In genomic region chr18:21053127-21053526, GRCh38 we compare ENCODE assay signal across 12 cellular contexts. TPM values are rescaled to one million over a fixed set of nuclear protein-coding genes. Genes with fewer than 3 reads are reported as not detected.
DNase-seq lines count a peak whose midpoint lies in the region; ATAC-seq, FAIRE-seq and TF ChIP-seq lines count a peak whose summit lies in the region.
"Had no signal": no experiment of that assay in that cellular context is flagged by ENCODE, and none has a peak within 500 bp of the region (broad histone marks: within the 10 kb centered on the region; RNA-seq: fewer than 3 reads in every experiment).

No MANE protein-coding gene starts in this region.

- peak overlapping the region; percentile 25 for H3K4me3 ChIP-seq in adipocyte (ENCODE audit: low read length)
- H3K4me3 ChIP-seq in foreskin fibroblast (ENCODE audit: low read depth in 1 of 2, low read length in 2 of 2) = no peak overlapping the region
- no peak overlapping the region for H3K4me3 ChIP-seq in pancreas
- no peak overlapping the region for H3K4me3 ChIP-seq in GM23338

- no peak for FAIRE-seq in pancreas (lab: Jason Lieb, UNC)

- no peaks in the 10 kb centered on the region for H3K27me3 Mint-ChIP-seq in CD4-positive, alpha-beta T cell
- no peaks in the 10 kb centered on the region for H3K27me3 Mint-ChIP-seq in GM23338 (ENCODE audit: insufficient read depth, low read depth, poor library complexity)

- no peaks in the 10 kb centered on the region for H3K9me3 ChIP-seq in CD4-positive, alpha-beta T cell (ENCODE audit: control insufficient read depth, low read length)
- H3K9me3 ChIP-seq in adipocyte (ENCODE audit: control insufficient read depth, low read length) (no peaks in the 10 kb centered on the region), pancreas (no peaks in the 10 kb centered on the region)
- H3K9me3 ChIP-seq: neutrophil had no signal

- peak overlapping the region; percentile 9 for H3K27ac Mint-ChIP-seq in CD4-positive, alpha-beta T cell
- no peak overlapping the region for H3K27ac Mint-ChIP-seq in GM23338

- H2AFZ ChIP-seq in GM23338 = no peak overlapping the region

- CTCF ChIA-PET in CD4-positive, alpha-beta T cell (lab: Charles Lee) = interaction anchor here (1.8 kb wide), 1 partner anchor 10 kb away, joined by 4 read pairs; no protein-coding TSS in a partner anchor

- no peaks in the 10 kb centered on the region for H3K9me3 Mint-ChIP-seq in CD4-positive, alpha-beta T cell
- no peaks in the 10 kb centered on the region for H3K9me3 Mint-ChIP-seq in GM23338

- peaks cover 3% of the 10 kb centered on the region; the same call in 1 of the 2 replicates for H4K20me1 ChIP-seq in GM23338 (replicated peaks; ENCODE audit: insufficient read depth)

- H3K4me3 Mint-ChIP-seq in CD4-positive, alpha-beta T cell = no peak overlapping the region
- H3K4me3 Mint-ChIP-seq in GM23338 = no peak overlapping the region

- no peak for ATAC-seq in CD4-positive, alpha-beta T cell (ENCODE audit: poor library complexity)
- peak in 3 of 4 donors; percentile 70 to 74 (median 72) for ATAC-seq in pancreas
- no peak for ATAC-seq in GM23338
- ATAC-seq in HG02981 (IDR thresholded peaks at IDR 0.05; ENCODE audit: unreplicated experiment) = no peak

- H3K9me2 ChIP-seq in GM23338 (ENCODE audit: insufficient read depth) = no peaks in the 10 kb centered on the region

- H3K27ac ChIP-seq in CD4-positive, alpha-beta T cell (ENCODE audit: low read depth, low read length) = no peak overlapping the region
- H3K27ac ChIP-seq in pancreas (no peak overlapping the region), GM23338 (ENCODE audit: low read depth) (no peak overlapping the region)

- peaks cover under 1% of the 10 kb centered on the region for H3K36me3 ChIP-seq in adipocyte (ENCODE audit: control insufficient read depth, insufficient read depth, low read length, severe bottlenecking)
- H3K36me3 ChIP-seq in pancreas = no peaks in the 10 kb centered on the region
- H3K36me3 ChIP-seq in GM23338 (ENCODE audit: insufficient read depth) = no peaks in the 10 kb centered on the region
- H3K36me3 ChIP-seq: neutrophil had no signal

- TF ChIP-seq CTCF in CD4-positive, alpha-beta T cell (IDR thresholded peaks at IDR 0.05) = no peak
- TF ChIP-seq CTCF in foreskin fibroblast (IDR thresholded peaks at IDR 0.05; ENCODE audit: low read depth, low read length) (no peak), pancreas (IDR thresholded peaks at IDR 0.05) (no peak), GM23338 (conservative IDR thresholded peaks at IDR 0.05; ENCODE audit: low read depth in 2 of 2) (no peak)

- H3K4me1 Mint-ChIP-seq in CD4-positive, alpha-beta T cell (ENCODE audit: low read depth) = peaks cover 49% of the 10 kb centered on the region
- H3K4me1 Mint-ChIP-seq in GM23338 = 0 out of 3 replicates have a peak, but pooled peaks cover 3% of the 10 kb centered on the region

- H3K4me2 ChIP-seq in GM23338 = no peak overlapping the region

- H3F3A ChIP-seq in GM23338 (replicated peaks; ENCODE audit: low read depth) = no peaks in the 10 kb centered on the region

- H3K79me2 ChIP-seq in GM23338 (replicated peaks; ENCODE audit: insufficient read depth) = peaks cover 62% of the 10 kb centered on the region

- POLR2A ChIA-PET in CD4-positive, alpha-beta T cell (lab: Charles Lee) = no interaction called here

- H3K4me1 ChIP-seq in adipocyte (ENCODE audit: control insufficient read depth, insufficient read depth, low read length) (peaks cover 77% of the 10 kb centered on the region), pancreas (peaks cover 5 to 17% (median 6%) of the 10 kb centered on the region in 3 donors), GM23338 (ENCODE audit: insufficient read depth) (no peaks in the 10 kb centered on the region)

- no peaks in the 10 kb centered on the region for H3K27me3 ChIP-seq in CD4-positive, alpha-beta T cell (ENCODE audit: control insufficient read depth, insufficient read depth, low read length)
- H3K27me3 ChIP-seq in adipocyte (replicated peaks; ENCODE audit: control insufficient read depth, insufficient read depth, low read length) (no peaks in the 10 kb centered on the region), pancreas (no peaks in the 10 kb centered on the region), GM23338 (ENCODE audit: insufficient read depth) (no peaks in the 10 kb centered on the region)
- H3K27me3 ChIP-seq: neutrophil had no signal

- DNase-seq in CD4-positive, alpha-beta T cell = no peak
- DNase-seq in adipocyte (ENCODE audit: low read depth) (peak; percentile 88), foreskin fibroblast (peak; percentile 63 to 76), pancreas (no peak), GM23338 (ENCODE audit: low spot score) (no peak), NCI-H774 (lab: John Stamatoyannopoulos, UW) (no peak), NCI-H446 treated with DMSO at 0.1 percent for 48 hours (lab: John Stamatoyannopoulos, UW) (no peak)
- DNase-seq: activated effector memory CD4-positive, alpha-beta T cell treated with anti-CD3 and anti-CD28 coated beads, Interleukin-2, amount 50 U/mL, for 16 hours; Karpas-422; NCI-H748 treated with DMSO at 0.1 percent for 48 hours had no signal

- peaks cover 13% of the 10 kb centered on the region for H3K36me3 Mint-ChIP-seq in CD4-positive, alpha-beta T cell (ENCODE audit: low read depth)
- H3K36me3 Mint-ChIP-seq in GM23338 (ENCODE audit: low read depth) = no peaks in the 10 kb centered on the region

- peak overlapping the region; percentile 22 for H3K9ac ChIP-seq in adipocyte (ENCODE audit: low read length)

- intact Hi-C loops in CD4-positive, alpha-beta T cell (cut with DNase I, micrococcal nuclease) = loop anchor here in 1 of 2 experiments (5.0 kb wide), 1 partner anchor 41 kb away; no protein-coding TSS in a partner anchor
- intact Hi-C loops in pancreas (cut with DNase I) = no loop called here

TF ChIP-seq in GM23338, 12 proteins besides CTCF, POLR2A, EP300 and RAD21 (continues in another document):
- no peak for TF ChIP-seq REST (IDR thresholded peaks at IDR 0.05; ENCODE audit: unreplicated experiment)
- TF ChIP-seq POLR2AphosphoS5 (IDR thresholded peaks at IDR 0.05; ENCODE audit: low read depth) = no peak
- TF ChIP-seq CREB1 (CRISPR knock-in tag; IDR thresholded peaks at IDR 0.05; ENCODE audit: low read depth) = no peak
- no peak for TF ChIP-seq EZH2phosphoT487 (IDR thresholded peaks at IDR 0.05; ENCODE audit: unreplicated experiment)
- no peak for TF ChIP-seq ZNF331 (CRISPR knock-in tag; IDR thresholded peaks at IDR 0.05; ENCODE audit: low read depth)

RNA-seq across cellular contexts. Expression of gene ROCK1, which starts 58.5 kb away (rescaled TPM):
- total RNA-seq in CD4-positive, alpha-beta T cell = 10 to 100 TPM; 85.5 to 91.2 TPM
- 10 to 100 TPM; 11.1 to 25.1 (median 13.7) TPM for total RNA-seq in pancreas
- polyA plus RNA-seq in pancreas = 1 to 10 TPM; 6.1 to 9.3 TPM
- total RNA-seq in GM23338 (2014; rRNA removed; shearing (Covaris generic)) = 37.2 and 39.5 TPM in 2 replicates
- polyA plus RNA-seq in GM23338 (2016; fragmentation: Nextera tagmentation; extraction: Ambion mirVana) = 36.5 and 42.8 TPM in 2 replicates

Comparison
In these comparisons a context has a peak if more than half of its experiments do, and no peak if none do; other contexts are left out.
1. ATAC-seq: peak in pancreas (3 of 4); none in CD4-positive, alpha-beta T cell (single experiment), GM23338 (single experiment) and HG02981 (single experiment).
2. DNase-seq: peak in adipocyte (single experiment) and foreskin fibroblast (2 of 2); none in CD4-positive, alpha-beta T cell (0 of 10), pancreas (0 of 6), GM23338 (single experiment), NCI-H774 (single experiment) and NCI-H446 treated with DMSO at 0.1 percent for 48 hours (single experiment).